ENCODE assay signal across 1 cellular context in genomic region chr2:174688079-174688478, GRCh38.
TF ChIP-seq lines count a peak whose summit lies in the region.

No MANE protein-coding gene starts in this region.

TF ChIP-seq in liver, 16 proteins besides CTCF, POLR2A, EP300 and RAD21 (continued from another document):
- TF ChIP-seq REST (IDR thresholded peaks at IDR 0.05) = no peak
